Comparison of ENCODE assay signal across 28 cellular contexts in genomic region chr1:36542024-36542961, GRCh38. TPM values are rescaled to one million over a fixed set of nuclear protein-coding genes. Genes with fewer than 3 reads are reported as not detected.
DNase-seq lines count a peak whose midpoint lies in the region; ATAC-seq, FAIRE-seq and TF ChIP-seq lines count a peak whose summit lies in the region.
"Had no signal": no experiment of that assay in that cellular context is flagged by ENCODE, and none has a peak within 500 bp of the region (broad histone marks: within the 10 kb centered on the region; RNA-seq: fewer than 3 reads in every experiment).

No MANE protein-coding gene starts in this region.

- TF ChIP-seq POLR2A in K562 (conservative IDR thresholded peaks at IDR 0.05) = no peak

- intact Hi-C loops in K562 (cut with micrococcal nuclease) = loop anchor here (10.0 kb wide), 1 partner anchor 97 kb away; no protein-coding TSS in a partner anchor

- no peak overlapping the region for H3K27ac Mint-ChIP-seq in glutamatergic neuron (ENCODE audit: unreplicated experiment)
- no peak overlapping the region for H3K27ac Mint-ChIP-seq in T-helper 17 cell
- H3K27ac Mint-ChIP-seq: activated naive CD4-positive, alpha-beta T cell treated with anti-CD3 and anti-CD28 coated beads for 36 hours; activated T-cell treated with anti-CD3 and anti-CD28 coated beads, Interleukin-2, amount 50 U/mL, for 24 hours; effector memory CD8-positive, alpha-beta T cell had no signal

- H3K4me2 ChIP-seq in K562 (ENCODE audit: insufficient read depth, low read length) = no peak overlapping the region
- H3K4me2 ChIP-seq: BLaER1 treated with 17β-estradiol and CSF1 and Interleukin-3, amounts not matched to agents 10 nM and 100 nM; smooth muscle cell had no signal

- H3K9me3 ChIP-seq in K562 (replicated peaks; ENCODE audit: control insufficient read depth, insufficient read depth, low read depth, low read length) (no peaks in the 10 kb centered on the region), T-helper 17 cell (ENCODE audit: control insufficient read depth, low read length, poor library complexity, severe bottlenecking) (no peaks in the 10 kb centered on the region)
- H3K9me3 ChIP-seq: BLaER1 treated with 17β-estradiol and CSF1 and Interleukin-3, amounts not matched to agents 10 nM and 100 nM; Caco-2; left lung had no signal

- H3K9me3 Mint-ChIP-seq in glutamatergic neuron (ENCODE audit: unreplicated experiment) = no peaks in the 10 kb centered on the region
- H3K9me3 Mint-ChIP-seq: activated naive CD4-positive, alpha-beta T cell treated with anti-CD3 and anti-CD28 coated beads for 36 hours; activated T-cell treated with anti-CD3 and anti-CD28 coated beads, Interleukin-2, amount 50 U/mL, for 24 hours; effector memory CD8-positive, alpha-beta T cell had no signal

- H3K36me3 Mint-ChIP-seq in glutamatergic neuron (ENCODE audit: unreplicated experiment) = no peaks in the 10 kb centered on the region
- peaks cover 8% of the 10 kb centered on the region for H3K36me3 Mint-ChIP-seq in T-helper 17 cell (ENCODE audit: low read depth)
- H3K36me3 Mint-ChIP-seq: naive B cell had no signal

- no TSS peak for BruUV-seq in K562 (replicated peaks; lab: Mats Ljungman, UMichigan)

- FAIRE-seq in K562 (lab: Jason Lieb, UNC) = no peak

- H3K36me3 ChIP-seq in K562 (ENCODE audit: control insufficient read depth, insufficient read depth, low read length) = no peaks in the 10 kb centered on the region
- H3K36me3 ChIP-seq: BLaER1 treated with 17β-estradiol and CSF1 and Interleukin-3, amounts not matched to agents 10 nM and 100 nM; brain microvascular endothelial cell; left lung had no signal

- peaks cover 12 to 15% of the 10 kb centered on the region in 2 experiments for H3K27me3 ChIP-seq in K562 (ENCODE audit: control insufficient read depth in 2 of 2, insufficient read depth in 2 of 2, low read length in 2 of 2)
- H3K27me3 ChIP-seq: BLaER1 treated with 17β-estradiol and CSF1 and Interleukin-3, amounts not matched to agents 10 nM and 100 nM; brain microvascular endothelial cell had no signal

- POLR2A ChIA-PET in K562 (lab: Yijun Ruan, JAX) = interaction anchor here (0.6 to 1.4 kb wide), 4 partner anchors 9 to 916 kb away, joined by 3 to 4 read pairs (median 3); no protein-coding TSS in a partner anchor

- no peak for TF ChIP-seq EP300 in K562 (IDR thresholded peaks at IDR 0.05; ENCODE audit: low read length)

- no peaks in the 10 kb centered on the region for H3K27me3 Mint-ChIP-seq in glutamatergic neuron (ENCODE audit: unreplicated experiment)
- H3K27me3 Mint-ChIP-seq in T-helper 17 cell = peaks cover 69% of the 10 kb centered on the region

- H3K4me3 Mint-ChIP-seq in glutamatergic neuron (ENCODE audit: unreplicated experiment) (no peak overlapping the region), T-helper 17 cell (no peak overlapping the region)
- H3K4me3 Mint-ChIP-seq: activated naive CD4-positive, alpha-beta T cell treated with anti-CD3 and anti-CD28 coated beads for 36 hours; activated T-cell treated with anti-CD3 and anti-CD28 coated beads, Interleukin-2, amount 50 U/mL, for 24 hours; effector memory CD8-positive, alpha-beta T cell; naive B cell had no signal

- H3K4me3 ChIP-seq in K562 = no peak overlapping the region
- H3K4me3 ChIP-seq: BLaER1 treated with 17β-estradiol and CSF1 and Interleukin-3, amounts not matched to agents 10 nM and 100 nM; left lung; smooth muscle cell had no signal

- TF ChIP-seq CTCF in K562 (IDR thresholded peaks at IDR 0.05 in 2 of 3, conservative IDR thresholded peaks at IDR 0.05 in 1 of 3; ENCODE audit: insufficient read depth in 2 of 3, low read depth in 1 of 3, low read length in 3 of 3) = no peak
- no peak for TF ChIP-seq CTCF in glutamatergic neuron (IDR thresholded peaks at IDR 0.05; ENCODE audit: partially characterized antibody, unreplicated experiment)

- H2AFZ ChIP-seq in K562 (ENCODE audit: low read depth, low read length) = no peak overlapping the region

- in situ Hi-C loops in K562 (cut with MboI) = no loop called here

- peak; percentile 38 for DNase-seq in activated effector memory CD4-positive, alpha-beta T cell treated with anti-CD3 and anti-CD28 coated beads, Interleukin-2, amount 50 U/mL, for 16 hours
- DNase-seq in activated effector memory CD4-positive, alpha-beta T cell treated with Interleukin-2 at 50 U/mL for 16 hours = no peak
- DNase-seq in NCI-H2081 treated with DMSO at 0.1 percent for 48 hours (lab: John Stamatoyannopoulos, UW) (peak; percentile 78), K562 (ENCODE audit: extremely low read depth in 1 of 4, low spot score in 3 of 4) (no peak), glutamatergic neuron (no peak), T-helper 17 cell (no peak)
- DNase-seq: activated naive CD4-positive, alpha-beta T cell treated with anti-CD3 and anti-CD28 coated beads for 36 hours; activated T-cell treated with anti-CD3 and anti-CD28 coated beads, Interleukin-2, amount 50 U/mL, for 24 hours; brain microvascular endothelial cell; effector memory CD8-positive, alpha-beta T cell; EL; foreskin keratinocyte; HCEC 1CT; IMR-90; left lung; naive B cell; NCI-H1105 treated with DMSO at 0.1 percent for 48 hours; NCI-H2227 treated with DMSO at 0.1 percent for 48 hours; retina had no signal

- H3K4me1 ChIP-seq in K562 (replicated peaks in 1 of 2; ENCODE audit: control insufficient read depth in 2 of 2, insufficient read depth in 2 of 2, low read length in 2 of 2) = no peaks in the 10 kb centered on the region
- H3K4me1 ChIP-seq: Caco-2, foreskin keratinocyte, left lung had no signal

- H3K4me1 Mint-ChIP-seq in glutamatergic neuron (ENCODE audit: low read depth, unreplicated experiment) (peaks cover 3% of the 10 kb centered on the region), T-helper 17 cell (peaks cover 4% of the 10 kb centered on the region)

- H3K27ac ChIP-seq in K562 (ENCODE audit: extremely low read depth, low read depth, low read length) = no peak overlapping the region
- H3K27ac ChIP-seq: BLaER1 treated with 17β-estradiol and CSF1 and Interleukin-3, amounts not matched to agents 10 nM and 100 nM; brain microvascular endothelial cell; foreskin keratinocyte; left lung had no signal

- CTCF ChIA-PET in K562 (lab: Yijun Ruan, JAX; ENCODE audit: low intra/inter-chr PET ratio) = interaction anchor here (0.7 kb wide), 1 partner anchor 992 kb away, joined by 3 read pairs; no protein-coding TSS in a partner anchor

- ATAC-seq in K562 (peak; percentile 48), HG02798 (IDR thresholded peaks at IDR 0.05; ENCODE audit: poor library complexity, unreplicated experiment) (no peak), T-helper 17 cell (no peak)
- ATAC-seq: effector memory CD8-positive, alpha-beta T cell; esophagus mucosa; left lung had no signal

- 0 out of 2 replicates have a peak, but pooled peaks cover 5% of the 10 kb centered on the region for H4K20me1 ChIP-seq in K562 (replicated peaks; ENCODE audit: control insufficient read depth, insufficient read depth, low read length)
- H4K20me1 ChIP-seq: BLaER1 treated with 17β-estradiol and CSF1 and Interleukin-3, amounts not matched to agents 10 nM and 100 nM had no signal

- no peak for TF ChIP-seq RAD21 in K562 (CRISPR knock-in tag; conservative IDR thresholded peaks at IDR 0.05 in 1 of 2, IDR thresholded peaks at IDR 0.05 in 1 of 2)

- no peaks in the 10 kb centered on the region for H3K79me2 ChIP-seq in K562 (ENCODE audit: control insufficient read depth, insufficient read depth, low read length)

- H3K9ac ChIP-seq in K562 (ENCODE audit: insufficient read depth in 1 of 2, low read depth in 2 of 2, low read length in 2 of 2) = no peak overlapping the region
- H3K9ac ChIP-seq: BLaER1 treated with 17β-estradiol and CSF1 and Interleukin-3, amounts not matched to agents 10 nM and 100 nM had no signal

- H3K9me1 ChIP-seq in K562 (ENCODE audit: control insufficient read depth, insufficient read depth, low read length) = no peaks in the 10 kb centered on the region

- 2% methylated on average over 13 of the region's 13 CpGs for WGBS in K562 (ENCODE audit: insufficient coverage, low coverage, missing lambda C conversion rate)

TF ChIP-seq in K562, 482 proteins besides CTCF, POLR2A, EP300 and RAD21 (continues in another document):
- TF ChIP-seq ZNF280B (CRISPR knock-in tag; IDR thresholded peaks at IDR 0.05) (no peak), SIN3B (IDR thresholded peaks at IDR 0.05; ENCODE audit: low read depth) (no peak), GATA2 (CRISPR knock-in tag; IDR thresholded peaks at IDR 0.05) (no peak)

RNA-seq across cellular contexts. Expression of gene CSF3R, which starts 59.6 kb away (rescaled TPM):
- 2.6 and 2.7 TPM in 2 replicates for total RNA-seq in K562 (2011; cell fraction: chromatin; rRNA removed; ENCODE audit: low replicate concordance)
- total RNA-seq in K562 (2011; cell fraction: nucleolus; rRNA removed) = 1.5 and 2.0 TPM in 2 replicates
- total RNA-seq in K562 (2011; cell fraction: nucleoplasm; rRNA removed) = 0.95 and 1.7 TPM in 2 replicates
- total RNA-seq in K562 (2014; rRNA removed) (0.32 and 0.78 TPM in 2 replicates), K562 (2014; rRNA removed; fragmentation: Illumina TruSeq; extraction: Trizol) (0.03 and 0.22 TPM in 2 replicates), K562 (2015; rRNA removed; fragmentation: Illumina TruSeq; extraction: Trizol) (0.54 and 0.79 TPM in 2 replicates), K562 (2021) (0.25 and 0.71 TPM in 2 replicates), glutamatergic neuron (ENCODE audit: unreplicated experiment) (not detected), T-helper 17 cell (10 to 100 TPM in 1 of 2 donors, 1 to 10 TPM in 1; 2.9 to 13.0 TPM)
- polyA plus RNA-seq in K562 (2011; rRNA removed) (0.21 and 0.57 TPM in 2 replicates), K562 (2014; fragmentation: Illumina TruSeq; extraction: Trizol) (0.40 and 0.48 TPM in 2 replicates), K562 (2014; fragmentation: Nextera tagmentation; extraction: Ambion mirVana) (under 1 TPM in 1 of 2 experiments, not detected in 1; 0.21 TPM), K562 (2014; rRNA removed) (0.50 and 0.86 TPM in 2 replicates)
- 0.18 and 0.35 TPM in 2 replicates for polyA plus RNA-seq in K562 (2011; cell fraction: cytosol; rRNA removed)
- 1.3 and 1.6 TPM in 2 replicates for polyA plus RNA-seq in K562 (2011; cell fraction: nucleus; rRNA removed)
- polyA plus RNA-seq in K562 (2012) = 0.92 and 13.0 TPM in 2 replicates
- polyA minus RNA-seq in K562 (2011; rRNA and poly(A)+ RNA removed) = 0.25 and 0.36 TPM in 2 replicates
- not detected in 2 replicates for polyA minus RNA-seq in K562 (2011; cell fraction: cytosol; rRNA and poly(A)+ RNA removed)
- polyA minus RNA-seq in K562 (2011; cell fraction: nucleus; rRNA and poly(A)+ RNA removed) = 0.78 and 1.3 TPM in 2 replicates
- total RNA-seq: activated CD8-positive, alpha-beta memory T cell treated with anti-CD3 and anti-CD28 coated beads for 36 hours; foreskin keratinocyte; IMR-90; osteoblast; RPMI7951 had no signal
- polyA plus RNA-seq: AG04450, foreskin keratinocyte, IMR-90 had no signal

Comparison
In these comparisons a context has a peak if more than half of its experiments do, and no peak if none do; other contexts are left out.
1. DNase-seq: peak in activated effector memory CD4-positive, alpha-beta T cell treated with anti-CD3 and anti-CD28 coated beads, Interleukin-2, amount 50 U/mL, for 16 hours (single experiment) and NCI-H2081 treated with DMSO at 0.1 percent for 48 hours (single experiment); none in activated effector memory CD4-positive, alpha-beta T cell treated with Interleukin-2 at 50 U/mL for 16 hours (single experiment), K562 (0 of 4), glutamatergic neuron (single experiment) and T-helper 17 cell (0 of 3).